ENCODE assay signal across 2 cellular contexts in genomic region chr7:121521681-121522405, GRCh38.
TF ChIP-seq lines count a peak whose summit lies in the region.

No MANE protein-coding gene starts in this region.

TF ChIP-seq in HCT116, 20 proteins besides CTCF, POLR2A, EP300 and RAD21:
- TF ChIP-seq EGR1 (IDR thresholded peaks at IDR 0.05; ENCODE audit: low read depth) (no peak), SP1 (IDR thresholded peaks at IDR 0.05; ENCODE audit: low read depth) (no peak)

TF ChIP-seq in H1, 55 proteins besides CTCF, POLR2A, EP300 and RAD21:
- no peak for TF ChIP-seq GABPA (IDR thresholded peaks at IDR 0.05; ENCODE audit: borderline replicate concordance, insufficient read depth, low read length)
- no peak for TF ChIP-seq SP1 (IDR thresholded peaks at IDR 0.05; ENCODE audit: low read depth, low read length)
- TF ChIP-seq ASH2L (IDR thresholded peaks at IDR 0.05; ENCODE audit: low read length) = no peak
- TF ChIP-seq SIX5 (IDR thresholded peaks at IDR 0.05; ENCODE audit: low read depth, low read length) = no peak
- TF ChIP-seq POLR2AphosphoS5 (IDR thresholded peaks at IDR 0.05; ENCODE audit: low read depth, low read length) = no peak
- no peak for TF ChIP-seq CHD1 (IDR thresholded peaks at IDR 0.05; ENCODE audit: low read depth, low read length)
- TF ChIP-seq TAF7 (optimal IDR thresholded peaks at IDR 0.05; ENCODE audit: borderline replicate concordance, low read depth, low read length) = no peak
- TF ChIP-seq HDAC2 (IDR thresholded peaks at IDR 0.05; ENCODE audit: borderline replicate concordance in 1 of 2, low read depth in 2 of 2, low read length in 2 of 2) = no peak
- TF ChIP-seq TEAD4 (IDR thresholded peaks at IDR 0.05; ENCODE audit: low read depth, low read length) = no peak
- TF ChIP-seq CBX5 (IDR thresholded peaks at IDR 0.05; ENCODE audit: low read depth, low read length) = no peak
- TF ChIP-seq BCL11A (IDR thresholded peaks at IDR 0.05; ENCODE audit: low read depth in 2 of 2, low read length in 2 of 2) = no peak
- TF ChIP-seq CEBPB (IDR thresholded peaks at IDR 0.05; ENCODE audit: low read depth, low read length) = no peak
- TF ChIP-seq HDAC6 (IDR thresholded peaks at IDR 0.05; ENCODE audit: low read depth, low read length) = no peak
- TF ChIP-seq PHF8 (conservative IDR thresholded peaks at IDR 0.05; ENCODE audit: low read depth, low read length) = no peak
- no peak for TF ChIP-seq TAF1 (IDR thresholded peaks at IDR 0.05; ENCODE audit: low read depth, low read length)
- TF ChIP-seq RBBP5 (IDR thresholded peaks at IDR 0.05; ENCODE audit: borderline replicate concordance, low read depth, low read length) = no peak
